ENCODE assay signal across 1 cellular context in genomic region chr17:17682737-17683675, GRCh38.
TF ChIP-seq lines count a peak whose summit lies in the region.

No MANE protein-coding gene starts in this region.

TF ChIP-seq in K562, 482 proteins besides CTCF, POLR2A, EP300 and RAD21 (continued from another document):
- TF ChIP-seq TSHZ1 (CRISPR knock-in tag; IDR thresholded peaks at IDR 0.05) (no peak), ZNF696 (CRISPR knock-in tag; conservative IDR thresholded peaks at IDR 0.05) (no peak), PHTF2 (CRISPR knock-in tag; IDR thresholded peaks at IDR 0.05) (no peak), MXI1 (IDR thresholded peaks at IDR 0.05; ENCODE audit: low read depth, low read length) (no peak), ARID3B (CRISPR knock-in tag; IDR thresholded peaks at IDR 0.05; ENCODE audit: borderline replicate concordance) (no peak), HMG20A (CRISPR knock-in tag; conservative IDR thresholded peaks at IDR 0.05) (no peak), YBX1 (IDR thresholded peaks at IDR 0.05) (no peak), POLR2G (IDR thresholded peaks at IDR 0.05; ENCODE audit: low read depth, low read length) (peak; percentile 79), TAF1 (IDR thresholded peaks at IDR 0.05; ENCODE audit: control insufficient read depth, extremely low read depth, insufficient read depth, low read length, severe bottlenecking) (peak; percentile 19), EP400 (IDR thresholded peaks at IDR 0.05) (peak; percentile 64), RBM14 (IDR thresholded peaks at IDR 0.05; ENCODE audit: borderline replicate concordance, insufficient read depth, low read depth, low read length) (no peak; the same call in 1 of the 2 replicates), MYC (IDR thresholded peaks at IDR 0.05; ENCODE audit: low read depth, low read length) (0 out of 2 replicates have a peak, but pooled peaks have one; percentile 24), MYC (CRISPR knock-in tag; IDR thresholded peaks at IDR 0.05; ENCODE audit: borderline replicate concordance, low read depth) (no peak), ZNF511 (CRISPR knock-in tag; IDR thresholded peaks at IDR 0.05) (0 out of 2 replicates have a peak, but pooled peaks have one; percentile 28), SIN3A (IDR thresholded peaks at IDR 0.05; ENCODE audit: borderline replicate concordance in 2 of 2, control insufficient read depth in 1 of 2, low read depth in 2 of 2, low read length in 2 of 2) (0 out of 4 replicates have a peak, but pooled peaks of 1 of the 2 experiments have one; percentile 18), NFRKB (IDR thresholded peaks at IDR 0.05; ENCODE audit: low read depth) (no peak), CREM (IDR thresholded peaks at IDR 0.05; ENCODE audit: low read depth) (peak; percentile 79), MAZ (CRISPR knock-in tag; conservative IDR thresholded peaks at IDR 0.05 in 1 of 2, IDR thresholded peaks at IDR 0.05 in 1 of 2) (peak in 1 of 2 experiments; percentile 2; a peak in 1 of 4 replicates), SAFB (IDR thresholded peaks at IDR 0.05; ENCODE audit: borderline replicate concordance, low read depth, low read length) (no peak), ZNF165 (CRISPR knock-in tag; IDR thresholded peaks at IDR 0.05; ENCODE audit: borderline replicate concordance) (no peak), ZNF395 (CRISPR knock-in tag; IDR thresholded peaks at IDR 0.05) (0 out of 2 replicates have a peak, but pooled peaks have one; percentile 27)
